Comparison of ENCODE assay signal across 1 cellular context in the genomic region with DNA sequence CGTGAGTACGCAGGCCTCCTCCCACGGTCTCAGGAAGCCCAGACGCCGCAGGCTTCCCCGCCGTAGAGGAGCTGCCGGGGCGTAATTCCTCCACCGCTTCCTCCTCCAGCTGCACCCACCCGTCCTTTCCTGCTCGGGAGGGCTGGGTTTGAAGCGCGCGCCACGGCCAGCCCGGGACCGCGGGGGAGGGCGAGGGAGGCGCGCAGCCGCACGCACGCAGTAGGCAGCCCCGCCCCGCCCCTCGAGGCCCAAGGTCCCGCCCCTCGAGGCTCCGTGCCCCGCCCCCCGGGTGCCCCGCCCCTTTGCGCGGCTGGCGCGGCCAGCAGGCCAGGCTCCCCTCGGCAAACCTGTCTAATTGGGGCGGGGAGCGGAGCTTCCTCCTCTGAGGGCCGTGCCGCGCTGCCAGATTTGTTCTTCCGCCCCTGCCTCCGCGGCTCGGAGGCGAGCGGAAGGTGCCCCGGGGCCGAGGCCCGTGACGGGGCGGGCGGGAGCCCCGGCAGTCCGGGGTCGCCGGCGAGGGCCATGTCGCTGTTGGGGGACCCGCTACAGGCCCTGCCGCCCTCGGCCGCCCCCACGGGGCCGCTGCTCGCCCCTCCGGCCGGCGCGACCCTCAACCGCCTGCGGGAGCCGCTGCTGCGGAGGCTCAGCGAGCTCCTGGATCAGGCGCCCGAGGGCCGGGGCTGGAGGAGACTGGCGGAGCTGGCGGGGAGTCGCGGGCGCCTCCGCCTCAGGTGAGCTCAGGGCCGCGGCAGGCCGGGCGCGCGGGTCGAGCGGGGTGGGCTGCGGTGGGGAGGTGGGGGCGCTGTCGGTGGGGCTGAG.
TF ChIP-seq lines count a peak whose summit lies in the region.

A gene with protein sequence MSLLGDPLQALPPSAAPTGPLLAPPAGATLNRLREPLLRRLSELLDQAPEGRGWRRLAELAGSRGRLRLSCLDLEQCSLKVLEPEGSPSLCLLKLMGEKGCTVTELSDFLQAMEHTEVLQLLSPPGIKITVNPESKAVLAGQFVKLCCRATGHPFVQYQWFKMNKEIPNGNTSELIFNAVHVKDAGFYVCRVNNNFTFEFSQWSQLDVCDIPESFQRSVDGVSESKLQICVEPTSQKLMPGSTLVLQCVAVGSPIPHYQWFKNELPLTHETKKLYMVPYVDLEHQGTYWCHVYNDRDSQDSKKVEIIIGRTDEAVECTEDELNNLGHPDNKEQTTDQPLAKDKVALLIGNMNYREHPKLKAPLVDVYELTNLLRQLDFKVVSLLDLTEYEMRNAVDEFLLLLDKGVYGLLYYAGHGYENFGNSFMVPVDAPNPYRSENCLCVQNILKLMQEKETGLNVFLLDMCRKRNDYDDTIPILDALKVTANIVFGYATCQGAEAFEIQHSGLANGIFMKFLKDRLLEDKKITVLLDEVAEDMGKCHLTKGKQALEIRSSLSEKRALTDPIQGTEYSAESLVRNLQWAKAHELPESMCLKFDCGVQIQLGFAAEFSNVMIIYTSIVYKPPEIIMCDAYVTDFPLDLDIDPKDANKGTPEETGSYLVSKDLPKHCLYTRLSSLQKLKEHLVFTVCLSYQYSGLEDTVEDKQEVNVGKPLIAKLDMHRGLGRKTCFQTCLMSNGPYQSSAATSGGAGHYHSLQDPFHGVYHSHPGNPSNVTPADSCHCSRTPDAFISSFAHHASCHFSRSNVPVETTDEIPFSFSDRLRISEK (plus strand): TSS at position 344 of the 819 bp plus-strand sequence. CDS start 179 bp downstream, at position 523.

TF ChIP-seq in IMR-90, 13 proteins besides CTCF, POLR2A, EP300 and RAD21:
- TF ChIP-seq BHLHE40 (IDR thresholded peaks at IDR 0.05; ENCODE audit: low read depth, low read length) (peak; percentile 19; the same call in 1 of the 2 replicates), MAFK (IDR thresholded peaks at IDR 0.05; ENCODE audit: low read depth, low read length) (no peak), NFE2L2 (IDR thresholded peaks at IDR 0.05; ENCODE audit: low read depth, low read length) (no peak), FOS (IDR thresholded peaks at IDR 0.05; ENCODE audit: low read depth, low read length) (no peak), CHD1 (IDR thresholded peaks at IDR 0.05; ENCODE audit: low read depth, low read length) (no peak), MAZ (IDR thresholded peaks at IDR 0.05; ENCODE audit: borderline replicate concordance, low read depth, low read length) (peak; percentile 54; the same call in 1 of the 2 replicates), CEBPB (IDR thresholded peaks at IDR 0.05; ENCODE audit: low read depth, low read length) (no peak), RFX5 (IDR thresholded peaks at IDR 0.05; ENCODE audit: low read depth, low read length) (no peak), MXI1 (IDR thresholded peaks at IDR 0.05; ENCODE audit: borderline replicate concordance, low read depth, low read length) (peak; percentile 89), RCOR1 (IDR thresholded peaks at IDR 0.05; ENCODE audit: insufficient replicate concordance, low read length) (no peak), SMC3 (IDR thresholded peaks at IDR 0.05; ENCODE audit: low read depth, low read length) (no peak)
- TF ChIP-seq, protein P1, sequence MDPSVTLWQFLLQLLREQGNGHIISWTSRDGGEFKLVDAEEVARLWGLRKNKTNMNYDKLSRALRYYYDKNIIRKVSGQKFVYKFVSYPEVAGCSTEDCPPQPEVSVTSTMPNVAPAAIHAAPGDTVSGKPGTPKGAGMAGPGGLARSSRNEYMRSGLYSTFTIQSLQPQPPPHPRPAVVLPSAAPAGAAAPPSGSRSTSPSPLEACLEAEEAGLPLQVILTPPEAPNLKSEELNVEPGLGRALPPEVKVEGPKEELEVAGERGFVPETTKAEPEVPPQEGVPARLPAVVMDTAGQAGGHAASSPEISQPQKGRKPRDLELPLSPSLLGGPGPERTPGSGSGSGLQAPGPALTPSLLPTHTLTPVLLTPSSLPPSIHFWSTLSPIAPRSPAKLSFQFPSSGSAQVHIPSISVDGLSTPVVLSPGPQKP (IDR thresholded peaks at IDR 0.05; ENCODE audit: borderline replicate concordance, low read depth, low read length), result no peak
- TF ChIP-seq, protein P2, sequence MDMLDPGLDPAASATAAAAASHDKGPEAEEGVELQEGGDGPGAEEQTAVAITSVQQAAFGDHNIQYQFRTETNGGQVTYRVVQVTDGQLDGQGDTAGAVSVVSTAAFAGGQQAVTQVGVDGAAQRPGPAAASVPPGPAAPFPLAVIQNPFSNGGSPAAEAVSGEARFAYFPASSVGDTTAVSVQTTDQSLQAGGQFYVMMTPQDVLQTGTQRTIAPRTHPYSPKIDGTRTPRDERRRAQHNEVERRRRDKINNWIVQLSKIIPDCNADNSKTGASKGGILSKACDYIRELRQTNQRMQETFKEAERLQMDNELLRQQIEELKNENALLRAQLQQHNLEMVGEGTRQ (IDR thresholded peaks at IDR 0.05; ENCODE audit: low read depth, low read length), result no peak
